1 cellular context compared by ENCODE assay signal in the genomic region with DNA sequence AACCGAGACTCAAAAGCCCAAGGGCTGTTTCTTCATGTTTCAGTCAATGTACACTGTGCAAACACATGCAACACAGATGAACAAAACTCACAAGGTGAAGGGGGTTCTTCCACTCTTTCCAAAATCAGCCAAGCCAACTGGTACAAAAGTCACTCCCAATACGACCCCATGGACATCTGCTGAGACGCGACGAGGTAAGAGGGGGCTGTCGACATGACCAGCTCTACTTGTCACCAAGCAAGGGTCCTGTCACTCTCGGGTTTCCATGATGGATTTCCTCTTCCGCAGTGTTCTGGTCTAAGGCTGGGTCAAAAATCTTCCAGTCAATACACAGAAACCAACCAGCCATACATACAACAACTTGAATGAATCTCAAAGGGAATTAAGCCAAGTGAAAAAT.
TF ChIP-seq lines count a peak whose summit lies in the region.

No MANE protein-coding gene starts in this region.

TF ChIP-seq in GM23338, 12 proteins besides CTCF, POLR2A, EP300 and RAD21:
- TF ChIP-seq, protein P1, sequence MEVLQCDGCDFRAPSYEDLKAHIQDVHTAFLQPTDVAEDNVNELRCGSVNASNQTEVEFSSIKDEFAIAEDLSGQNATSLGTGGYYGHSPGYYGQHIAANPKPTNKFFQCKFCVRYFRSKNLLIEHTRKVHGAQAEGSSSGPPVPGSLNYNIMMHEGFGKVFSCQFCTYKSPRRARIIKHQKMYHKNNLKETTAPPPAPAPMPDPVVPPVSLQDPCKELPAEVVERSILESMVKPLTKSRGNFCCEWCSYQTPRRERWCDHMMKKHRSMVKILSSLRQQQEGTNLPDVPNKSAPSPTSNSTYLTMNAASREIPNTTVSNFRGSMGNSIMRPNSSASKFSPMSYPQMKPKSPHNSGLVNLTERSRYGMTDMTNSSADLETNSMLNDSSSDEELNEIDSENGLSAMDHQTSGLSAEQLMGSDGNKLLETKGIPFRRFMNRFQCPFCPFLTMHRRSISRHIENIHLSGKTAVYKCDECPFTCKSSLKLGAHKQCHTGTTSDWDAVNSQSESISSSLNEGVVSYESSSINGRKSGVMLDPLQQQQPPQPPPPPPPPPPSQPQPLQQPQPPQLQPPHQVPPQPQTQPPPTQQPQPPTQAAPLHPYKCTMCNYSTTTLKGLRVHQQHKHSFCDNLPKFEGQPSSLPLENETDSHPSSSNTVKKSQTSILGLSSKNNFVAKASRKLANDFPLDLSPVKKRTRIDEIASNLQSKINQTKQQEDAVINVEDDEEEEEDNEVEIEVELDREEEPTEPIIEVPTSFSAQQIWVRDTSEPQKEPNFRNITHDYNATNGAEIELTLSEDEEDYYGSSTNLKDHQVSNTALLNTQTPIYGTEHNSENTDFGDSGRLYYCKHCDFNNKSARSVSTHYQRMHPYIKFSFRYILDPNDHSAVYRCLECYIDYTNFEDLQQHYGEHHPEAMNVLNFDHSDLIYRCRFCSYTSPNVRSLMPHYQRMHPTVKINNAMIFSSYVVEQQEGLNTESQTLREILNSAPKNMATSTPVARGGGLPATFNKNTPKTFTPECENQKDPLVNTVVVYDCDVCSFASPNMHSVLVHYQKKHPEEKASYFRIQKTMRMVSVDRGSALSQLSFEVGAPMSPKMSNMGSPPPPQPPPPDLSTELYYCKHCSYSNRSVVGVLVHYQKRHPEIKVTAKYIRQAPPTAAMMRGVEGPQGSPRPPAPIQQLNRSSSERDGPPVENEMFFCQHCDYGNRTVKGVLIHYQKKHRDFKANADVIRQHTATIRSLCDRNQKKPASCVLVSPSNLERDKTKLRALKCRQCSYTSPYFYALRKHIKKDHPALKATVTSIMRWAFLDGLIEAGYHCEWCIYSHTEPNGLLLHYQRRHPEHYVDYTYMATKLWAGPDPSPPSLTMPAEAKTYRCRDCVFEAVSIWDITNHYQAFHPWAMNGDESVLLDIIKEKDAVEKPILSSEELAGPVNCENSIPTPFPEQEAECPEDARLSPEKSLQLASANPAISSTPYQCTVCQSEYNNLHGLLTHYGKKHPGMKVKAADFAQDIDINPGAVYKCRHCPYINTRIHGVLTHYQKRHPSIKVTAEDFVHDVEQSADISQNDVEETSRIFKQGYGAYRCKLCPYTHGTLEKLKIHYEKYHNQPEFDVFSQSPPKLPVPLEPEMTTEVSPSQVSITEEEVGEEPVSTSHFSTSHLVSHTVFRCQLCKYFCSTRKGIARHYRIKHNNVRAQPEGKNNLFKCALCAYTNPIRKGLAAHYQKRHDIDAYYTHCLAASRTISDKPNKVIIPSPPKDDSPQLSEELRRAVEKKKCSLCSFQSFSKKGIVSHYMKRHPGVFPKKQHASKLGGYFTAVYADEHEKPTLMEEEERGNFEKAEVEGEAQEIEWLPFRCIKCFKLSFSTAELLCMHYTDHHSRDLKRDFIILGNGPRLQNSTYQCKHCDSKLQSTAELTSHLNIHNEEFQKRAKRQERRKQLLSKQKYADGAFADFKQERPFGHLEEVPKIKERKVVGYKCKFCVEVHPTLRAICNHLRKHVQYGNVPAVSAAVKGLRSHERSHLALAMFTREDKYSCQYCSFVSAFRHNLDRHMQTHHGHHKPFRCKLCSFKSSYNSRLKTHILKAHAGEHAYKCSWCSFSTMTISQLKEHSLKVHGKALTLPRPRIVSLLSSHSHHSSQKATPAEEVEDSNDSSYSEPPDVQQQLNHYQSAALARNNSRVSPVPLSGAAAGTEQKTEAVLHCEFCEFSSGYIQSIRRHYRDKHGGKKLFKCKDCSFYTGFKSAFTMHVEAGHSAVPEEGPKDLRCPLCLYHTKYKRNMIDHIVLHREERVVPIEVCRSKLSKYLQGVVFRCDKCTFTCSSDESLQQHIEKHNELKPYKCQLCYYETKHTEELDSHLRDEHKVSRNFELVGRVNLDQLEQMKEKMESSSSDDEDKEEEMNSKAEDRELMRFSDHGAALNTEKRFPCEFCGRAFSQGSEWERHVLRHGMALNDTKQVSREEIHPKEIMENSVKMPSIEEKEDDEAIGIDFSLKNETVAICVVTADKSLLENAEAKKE (CRISPR knock-in tag; IDR thresholded peaks at IDR 0.05) = no peak
- TF ChIP-seq ZNF114 (CRISPR knock-in tag; IDR thresholded peaks at IDR 0.05) (no peak), ZNF331 (CRISPR knock-in tag; IDR thresholded peaks at IDR 0.05; ENCODE audit: low read depth) (no peak), POLR2AphosphoS5 (IDR thresholded peaks at IDR 0.05; ENCODE audit: low read depth) (no peak), EZH2 (IDR thresholded peaks at IDR 0.05; ENCODE audit: low read depth, unreplicated experiment) (no peak), STAT1 (IDR thresholded peaks at IDR 0.05; ENCODE audit: unreplicated experiment) (no peak), NANOG (IDR thresholded peaks at IDR 0.05; ENCODE audit: borderline replicate concordance) (no peak), CREB1 (CRISPR knock-in tag; IDR thresholded peaks at IDR 0.05; ENCODE audit: low read depth) (no peak), JUNB (IDR thresholded peaks at IDR 0.05; ENCODE audit: unreplicated experiment) (no peak), EZH2phosphoT487 (IDR thresholded peaks at IDR 0.05; ENCODE audit: unreplicated experiment) (no peak)
- TF ChIP-seq, protein P2, sequence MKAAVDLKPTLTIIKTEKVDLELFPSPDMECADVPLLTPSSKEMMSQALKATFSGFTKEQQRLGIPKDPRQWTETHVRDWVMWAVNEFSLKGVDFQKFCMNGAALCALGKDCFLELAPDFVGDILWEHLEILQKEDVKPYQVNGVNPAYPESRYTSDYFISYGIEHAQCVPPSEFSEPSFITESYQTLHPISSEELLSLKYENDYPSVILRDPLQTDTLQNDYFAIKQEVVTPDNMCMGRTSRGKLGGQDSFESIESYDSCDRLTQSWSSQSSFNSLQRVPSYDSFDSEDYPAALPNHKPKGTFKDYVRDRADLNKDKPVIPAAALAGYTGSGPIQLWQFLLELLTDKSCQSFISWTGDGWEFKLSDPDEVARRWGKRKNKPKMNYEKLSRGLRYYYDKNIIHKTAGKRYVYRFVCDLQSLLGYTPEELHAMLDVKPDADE (IDR thresholded peaks at IDR 0.05) = no peak
- TF ChIP-seq, protein P3, sequence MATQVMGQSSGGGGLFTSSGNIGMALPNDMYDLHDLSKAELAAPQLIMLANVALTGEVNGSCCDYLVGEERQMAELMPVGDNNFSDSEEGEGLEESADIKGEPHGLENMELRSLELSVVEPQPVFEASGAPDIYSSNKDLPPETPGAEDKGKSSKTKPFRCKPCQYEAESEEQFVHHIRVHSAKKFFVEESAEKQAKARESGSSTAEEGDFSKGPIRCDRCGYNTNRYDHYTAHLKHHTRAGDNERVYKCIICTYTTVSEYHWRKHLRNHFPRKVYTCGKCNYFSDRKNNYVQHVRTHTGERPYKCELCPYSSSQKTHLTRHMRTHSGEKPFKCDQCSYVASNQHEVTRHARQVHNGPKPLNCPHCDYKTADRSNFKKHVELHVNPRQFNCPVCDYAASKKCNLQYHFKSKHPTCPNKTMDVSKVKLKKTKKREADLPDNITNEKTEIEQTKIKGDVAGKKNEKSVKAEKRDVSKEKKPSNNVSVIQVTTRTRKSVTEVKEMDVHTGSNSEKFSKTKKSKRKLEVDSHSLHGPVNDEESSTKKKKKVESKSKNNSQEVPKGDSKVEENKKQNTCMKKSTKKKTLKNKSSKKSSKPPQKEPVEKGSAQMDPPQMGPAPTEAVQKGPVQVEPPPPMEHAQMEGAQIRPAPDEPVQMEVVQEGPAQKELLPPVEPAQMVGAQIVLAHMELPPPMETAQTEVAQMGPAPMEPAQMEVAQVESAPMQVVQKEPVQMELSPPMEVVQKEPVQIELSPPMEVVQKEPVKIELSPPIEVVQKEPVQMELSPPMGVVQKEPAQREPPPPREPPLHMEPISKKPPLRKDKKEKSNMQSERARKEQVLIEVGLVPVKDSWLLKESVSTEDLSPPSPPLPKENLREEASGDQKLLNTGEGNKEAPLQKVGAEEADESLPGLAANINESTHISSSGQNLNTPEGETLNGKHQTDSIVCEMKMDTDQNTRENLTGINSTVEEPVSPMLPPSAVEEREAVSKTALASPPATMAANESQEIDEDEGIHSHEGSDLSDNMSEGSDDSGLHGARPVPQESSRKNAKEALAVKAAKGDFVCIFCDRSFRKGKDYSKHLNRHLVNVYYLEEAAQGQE (IDR thresholded peaks at IDR 0.05; ENCODE audit: unreplicated experiment) = no peak
